ENCODE assay signal across 12 cellular contexts in genomic region chr3:119296723-119297122, GRCh38. TPM values are rescaled to one million over a fixed set of nuclear protein-coding genes. Genes with fewer than 3 reads are reported as not detected.
DNase-seq lines count a peak whose midpoint lies in the region; ATAC-seq and TF ChIP-seq lines count a peak whose summit lies in the region.
"Had no signal": no experiment of that assay in that cellular context is flagged by ENCODE, and none has a peak within 500 bp of the region (broad histone marks: within the 10 kb centered on the region; RNA-seq: fewer than 3 reads in every experiment).

No MANE protein-coding gene starts in this region.

- peak overlapping the region; percentile 62 for H2AK5ac ChIP-seq in trophoblast cell (ENCODE audit: low read length)

- no peak overlapping the region for H4K8ac ChIP-seq in trophoblast cell (ENCODE audit: low read depth, low read length)

- peak overlapping the region; percentile 75 for H2BK5ac ChIP-seq in trophoblast cell (ENCODE audit: low read depth, low read length, poor library complexity)

- WGBS in endodermal cell (ENCODE audit: insufficient coverage in 1 of 2, insufficient read length in 1 of 2), 2 experiments: 97 to 100% methylated on average over 2 to 3 of the region's 4 CpGs
- no CpG with 5 or more reads among the region's 4 CpGs for WGBS in trophoblast cell (ENCODE audit: extremely low coverage, insufficient coverage, insufficient read length)

- DNase-seq in OCI-LY7 (ENCODE audit: low spot score): no peak
- no peak for DNase-seq in endodermal cell
- no peak for DNase-seq in trophoblast cell
- DNase-seq in left colon: no peak
- DNase-seq in NCI-H526 treated with DMSO at 0.1 percent for 48 hours (lab: John Stamatoyannopoulos, UW): no peak
- DNase-seq in NCI-H128 (lab: John Stamatoyannopoulos, UW; ENCODE audit: unreplicated experiment): no peak
- no peak for DNase-seq in NCI-H524 (lab: John Stamatoyannopoulos, UW)
- DNase-seq: activated CD4-positive, alpha-beta memory T cell treated with anti-CD3 and anti-CD28 coated beads for 36 hours; caudate nucleus; KBM-7 had no signal

- peak overlapping the region; percentile 31 for H3K14ac ChIP-seq in trophoblast cell (ENCODE audit: low read length)

- peaks cover 51 to 77% (median 72%) of the 10 kb centered on the region in 10 experiments for H3K4me1 ChIP-seq in BLaER1 treated with 17β-estradiol and CSF1 and Interleukin-3, amounts not matched to agents 10 nM and 100 nM
- H3K4me1 ChIP-seq in OCI-LY7 (ENCODE audit: insufficient read depth, low read length, poor library complexity, severe bottlenecking) (peaks cover 37% of the 10 kb centered on the region), endodermal cell (ENCODE audit: control insufficient read depth, insufficient read depth, low read length) (peaks cover 8% of the 10 kb centered on the region), trophoblast cell (ENCODE audit: control insufficient read depth in 1 of 2, insufficient read depth in 2 of 2, low read length in 2 of 2) (peaks cover 24 to 32% of the 10 kb centered on the region in 2 experiments)

- H3K27me3 Mint-ChIP-seq in endodermal cell (ENCODE audit: insufficient read depth): peaks cover 55% of the 10 kb centered on the region
- H3K27me3 Mint-ChIP-seq: activated CD4-positive, alpha-beta memory T cell treated with anti-CD3 and anti-CD28 coated beads for 36 hours had no signal

- ATAC-seq in left colon: no peak

- H3K4me3 Mint-ChIP-seq in endodermal cell: no peak overlapping the region

- no peak overlapping the region for H2AFZ ChIP-seq in OCI-LY7 (ENCODE audit: low read length)
- no peak overlapping the region for H2AFZ ChIP-seq in trophoblast cell (ENCODE audit: insufficient read depth, low read length, poor library complexity)

- H3K9me3 ChIP-seq in BLaER1 treated with 17β-estradiol and CSF1 and Interleukin-3, amounts not matched to agents 10 nM and 100 nM (replicated peaks in 1 of 11): no peaks in the 10 kb centered on the region
- no peaks in the 10 kb centered on the region for H3K9me3 ChIP-seq in OCI-LY7 (ENCODE audit: low read length)
- no peaks in the 10 kb centered on the region for H3K9me3 ChIP-seq in endodermal cell (ENCODE audit: control insufficient read depth, low read length)
- no peaks in the 10 kb centered on the region for H3K9me3 ChIP-seq in trophoblast cell (ENCODE audit: insufficient read depth, low read depth, low read length)
- H3K9me3 ChIP-seq: SJSA1 had no signal

- H4K91ac ChIP-seq in trophoblast cell (ENCODE audit: low read depth, low read length): peak overlapping the region; percentile 63

- H3K27ac ChIP-seq in BLaER1 treated with 17β-estradiol and CSF1 and Interleukin-3, amounts not matched to agents 10 nM and 100 nM: peak overlapping the region in 5 of 11 experiments; percentile 30 to 90 (median 47); a peak in 6 of 22 replicates
- H3K27ac ChIP-seq in OCI-LY7 (ENCODE audit: low read depth, low read length, poor library complexity, severe bottlenecking) (no peak overlapping the region), endodermal cell (ENCODE audit: low read depth, low read length) (no peak overlapping the region), trophoblast cell (ENCODE audit: low read depth, low read length) (peak overlapping the region; percentile 64)

- CTCF ChIA-PET in OCI-LY7 (lab: Charles Lee; ENCODE audit: unreplicated experiment): interaction anchor here (1.2 kb wide), 1 partner anchor 56 kb away, joined by 4 read pairs; no protein-coding TSS in a partner anchor

- peaks cover 17% of the 10 kb centered on the region for H3K4me1 Mint-ChIP-seq in endodermal cell

- H3K27ac Mint-ChIP-seq in endodermal cell: no peak overlapping the region

- H3K4me3 ChIP-seq in BLaER1 treated with 17β-estradiol and CSF1 and Interleukin-3, amounts not matched to agents 10 nM and 100 nM: peak overlapping the region in 5 of 10 experiments; percentile 18 to 95 (median 86); a peak in 7 of 20 replicates
- no peak overlapping the region for H3K4me3 ChIP-seq in OCI-LY7 (ENCODE audit: low read depth, low read length, poor library complexity, severe bottlenecking)
- H3K4me3 ChIP-seq in endodermal cell (ENCODE audit: low read length): peak overlapping the region; percentile 85
- H3K4me3 ChIP-seq in trophoblast cell (ENCODE audit: low read depth, low read length): no peak overlapping the region

- H3K9ac ChIP-seq in BLaER1 treated with 17β-estradiol and CSF1 and Interleukin-3, amounts not matched to agents 10 nM and 100 nM: peak overlapping the region in 5 of 11 experiments; percentile 17 to 95 (median 44); a peak in 6 of 22 replicates
- H3K9ac ChIP-seq in endodermal cell (ENCODE audit: extremely low read depth, low read length, poor library complexity, severe bottlenecking) (no peak overlapping the region), trophoblast cell (ENCODE audit: low read length) (peak overlapping the region; percentile 24)

- peaks cover 0 to 39% (median 0%) of the 10 kb centered on the region in 11 experiments; a peak in 6 of 22 replicates for H3K36me3 ChIP-seq in BLaER1 treated with 17β-estradiol and CSF1 and Interleukin-3, amounts not matched to agents 10 nM and 100 nM
- H3K36me3 ChIP-seq in OCI-LY7 (ENCODE audit: insufficient read depth, low read length): no peaks in the 10 kb centered on the region
- H3K36me3 ChIP-seq in endodermal cell (ENCODE audit: control insufficient read depth, insufficient read depth, low read length): no peaks in the 10 kb centered on the region
- H3K36me3 ChIP-seq in trophoblast cell (ENCODE audit: control insufficient read depth in 1 of 2, insufficient read depth in 2 of 2, low read length in 2 of 2): peaks cover 4 to 6% of the 10 kb centered on the region in 2 experiments

- intact Hi-C loops in OCI-LY7 (cut with micrococcal nuclease; ENCODE audit: unreplicated experiment): loop anchor here (5.0 kb wide), 1 partner anchor 56 kb away; no protein-coding TSS in a partner anchor
- intact Hi-C loops in left colon (cut with DNase I, micrococcal nuclease): no loop called here

- POLR2A ChIA-PET in OCI-LY7 (lab: Charles Lee): interaction anchor here (0.6 to 2.0 kb wide), 4 partner anchors 10 to 166 kb away, joined by 3 to 4 read pairs (median 3); no protein-coding TSS in a partner anchor

- no peak overlapping the region for H2BK12ac ChIP-seq in trophoblast cell (ENCODE audit: low read length)

- H3K4ac ChIP-seq in trophoblast cell (ENCODE audit: low read depth, low read length): peak overlapping the region; percentile 88

- no peak overlapping the region for H4K12ac ChIP-seq in trophoblast cell (ENCODE audit: low read depth, low read length)

- H3K79me1 ChIP-seq in trophoblast cell (ENCODE audit: low read length): peaks cover 29% of the 10 kb centered on the region

- H3K27me3 ChIP-seq in BLaER1 treated with 17β-estradiol and CSF1 and Interleukin-3, amounts not matched to agents 10 nM and 100 nM: peaks cover 0 to 20% (median 11%) of the 10 kb centered on the region in 11 experiments; a peak in 13 of 22 replicates
- peaks cover 51% of the 10 kb centered on the region for H3K27me3 ChIP-seq in endodermal cell (ENCODE audit: control insufficient read depth, insufficient read depth, low read length, poor library complexity, severe bottlenecking)
- H3K27me3 ChIP-seq in trophoblast cell (ENCODE audit: insufficient read depth, low read length): no peaks in the 10 kb centered on the region
- H3K27me3 ChIP-seq: SJSA1 had no signal

- peak overlapping the region in 9 of 11 experiments; percentile 28 to 95 (median 79); a peak in 17 of 22 replicates for H3K4me2 ChIP-seq in BLaER1 treated with 17β-estradiol and CSF1 and Interleukin-3, amounts not matched to agents 10 nM and 100 nM
- H3K4me2 ChIP-seq in OCI-LY7 (ENCODE audit: low read length) (peak overlapping the region; percentile 97; the same call in 1 of the 2 replicates), trophoblast cell (ENCODE audit: low read length) (peak overlapping the region; percentile 60)

- peak overlapping the region; percentile 84 for H2BK120ac ChIP-seq in trophoblast cell (ENCODE audit: insufficient read depth, low read length, poor library complexity)

- no peak overlapping the region for H3K23ac ChIP-seq in trophoblast cell (ENCODE audit: low read length)

- no peaks in the 10 kb centered on the region for H3K9me3 Mint-ChIP-seq in endodermal cell
- H3K9me3 Mint-ChIP-seq: activated CD4-positive, alpha-beta memory T cell treated with anti-CD3 and anti-CD28 coated beads for 36 hours had no signal

- peaks cover 0 to 43% (median 0%) of the 10 kb centered on the region in 11 experiments; a peak in 5 of 22 replicates for H4K20me1 ChIP-seq in BLaER1 treated with 17β-estradiol and CSF1 and Interleukin-3, amounts not matched to agents 10 nM and 100 nM
- H4K20me1 ChIP-seq in OCI-LY7 (ENCODE audit: insufficient read depth, low read length): no peaks in the 10 kb centered on the region

- no peaks in the 10 kb centered on the region for H3K79me2 ChIP-seq in OCI-LY7 (ENCODE audit: insufficient read depth, low read depth, low read length)
- peaks cover 15% of the 10 kb centered on the region for H3K79me2 ChIP-seq in trophoblast cell (ENCODE audit: control insufficient read depth, insufficient read depth, low read length, poor library complexity)

- peak overlapping the region; percentile 49 for H3K18ac ChIP-seq in trophoblast cell (ENCODE audit: low read length)

- H3K9me2 ChIP-seq in OCI-LY7 (ENCODE audit: insufficient read depth, low read length): no peaks in the 10 kb centered on the region

- BruUV-seq in OCI-LY7 (replicated peaks; lab: Mats Ljungman, UMichigan): no TSS peak

- H3K36me3 Mint-ChIP-seq in endodermal cell (ENCODE audit: low read depth): no peaks in the 10 kb centered on the region

- TF ChIP-seq CTCF in OCI-LY7 (conservative IDR thresholded peaks at IDR 0.05; ENCODE audit: low read length): no peak
- TF ChIP-seq CTCF in endodermal cell (conservative IDR thresholded peaks at IDR 0.05): no peak

RNA-seq across cellular contexts. Expression of gene ARHGAP31, which starts 2.5 kb away (rescaled TPM):
- total RNA-seq in OCI-LY7 (2014; rRNA removed; shearing (Covaris generic)): 4.1 TPM in 2 replicates
- total RNA-seq in OCI-LY7 (2022) (2.8 and 4.0 TPM in 2 replicates), endodermal cell (1 to 10 TPM; 2.2 to 2.3 TPM), left colon (10 to 100 TPM; 10.7 to 12.1 TPM)
- 1.5 TPM for polyA plus RNA-seq in endodermal cell (2013, experiment 1 of 2)
- 3.0 TPM for polyA plus RNA-seq in endodermal cell (2013, experiment 2 of 2)
- 13.1 and 13.8 TPM in 2 replicates for polyA plus RNA-seq in trophoblast cell (2013)

RNA-seq across cellular contexts. Expression of gene B4GALT4, which starts 56.0 kb away (rescaled TPM):
- total RNA-seq in OCI-LY7 (2014; rRNA removed; shearing (Covaris generic)): 17.3 and 20.3 TPM in 2 replicates
- 16.6 and 18.5 TPM in 2 replicates for total RNA-seq in OCI-LY7 (2022)
- 100 to 1,000 TPM; 141 to 145 TPM for total RNA-seq in endodermal cell
- 41.8 TPM for polyA plus RNA-seq in endodermal cell (2013, experiment 1 of 2)
- polyA plus RNA-seq in endodermal cell (2013, experiment 2 of 2): 44.8 TPM
- polyA plus RNA-seq in trophoblast cell (2013): 30.0 and 32.0 TPM in 2 replicates
- 10 to 100 TPM; 58.1 to 60.4 TPM for total RNA-seq in left colon
